ENCODE assay signal across 9 cellular contexts in the genomic region with DNA sequence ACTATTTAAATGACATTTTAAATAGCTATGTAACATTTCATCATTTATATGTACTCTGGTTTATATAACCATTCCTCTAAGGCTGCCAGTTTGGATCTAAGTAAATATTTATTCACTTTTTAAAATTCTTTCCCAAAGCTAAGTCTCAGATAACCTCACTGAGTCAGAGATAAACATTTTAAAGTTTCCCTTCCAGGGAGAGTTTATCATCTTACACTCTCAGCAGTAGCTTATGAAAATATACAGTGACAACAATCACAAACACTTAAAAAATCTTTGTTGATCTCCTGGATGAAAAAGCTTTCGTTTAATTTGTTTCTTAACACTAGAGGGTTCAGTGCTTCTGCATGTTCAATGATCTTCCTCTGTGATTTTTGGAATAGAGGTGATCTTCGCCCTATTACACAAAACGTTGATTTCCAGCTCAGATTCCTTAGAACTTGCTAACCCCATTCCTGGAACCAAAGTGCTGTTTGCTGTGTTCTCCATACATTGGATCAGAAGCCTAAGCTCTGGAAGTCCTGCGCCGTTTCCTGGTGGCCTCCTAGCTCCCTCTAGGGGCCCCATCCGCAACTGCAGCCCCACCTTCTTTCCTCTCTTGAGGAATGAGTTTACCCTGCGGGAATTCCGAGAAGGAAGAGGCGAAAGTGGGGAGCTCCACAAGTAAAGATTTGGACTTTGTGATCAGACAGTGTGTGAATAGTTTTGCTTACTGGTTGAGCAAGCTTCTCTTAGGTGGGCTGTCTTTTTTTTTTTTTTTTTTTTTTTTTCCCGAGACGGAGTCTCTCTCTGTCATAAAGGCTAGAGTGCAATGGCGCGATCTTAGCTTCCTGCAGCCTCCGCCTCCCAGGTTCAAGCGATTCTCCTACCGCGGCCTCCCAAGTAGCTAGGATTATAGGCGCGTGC. TPM values are rescaled to one million over a fixed set of nuclear protein-coding genes. Genes with fewer than 3 reads are reported as not detected.
DNase-seq lines count a peak whose midpoint lies in the region; FAIRE-seq and TF ChIP-seq lines count a peak whose summit lies in the region.
"Had no signal": no experiment of that assay in that cellular context is flagged by ENCODE, and none has a peak within 500 bp of the region (broad histone marks: within the 10 kb centered on the region; RNA-seq: fewer than 3 reads in every experiment).

No MANE protein-coding gene starts in this region.

- 79% methylated on average over 17 of the region's 19 CpGs; no CpG with 5 or more reads in 1 of the 2 experiments for WGBS in H1 (ENCODE audit: extremely low coverage in 1 of 2, insufficient coverage in 1 of 2, insufficient read length in 1 of 2, insufficient replicate concordance in 2 of 2, low coverage in 1 of 2, low lambda C conversion rate in 2 of 2, missing lambda C conversion rate in 1 of 2), 2 experiments

- no peak overlapping the region for H3K4ac ChIP-seq in H1 (replicated peaks; ENCODE audit: insufficient read length, low read depth, low read length)

- no peak overlapping the region for H3K9ac ChIP-seq in H1 (replicated peaks in 1 of 4; ENCODE audit: extremely low read depth in 1 of 4, low read depth in 3 of 4, low read length in 3 of 4)

- no peak overlapping the region for H3K4me2 ChIP-seq in H1 (ENCODE audit: insufficient read depth in 1 of 2, low read depth in 2 of 2, low read length in 2 of 2)

- no peak overlapping the region for H4K8ac ChIP-seq in H1 (ENCODE audit: extremely low read depth, insufficient read depth, low read length)

- no peaks in the 10 kb centered on the region for H3K4me1 ChIP-seq in H1 (replicated peaks in 1 of 4; ENCODE audit: control insufficient read depth in 3 of 4, insufficient read depth in 4 of 4, low read length in 3 of 4)

- no peak overlapping the region for H4K5ac ChIP-seq in H1 (ENCODE audit: insufficient read length, low read depth, low read length)

- H3K9me3 ChIP-seq in H1 (ENCODE audit: insufficient read depth in 2 of 2, low read depth in 1 of 2, low read length in 1 of 2): peaks cover 0 to 2% of the 10 kb centered on the region in 2 experiments; a peak in 1 of 4 replicates

- no peak for TF ChIP-seq POLR2A in H1 (IDR thresholded peaks at IDR 0.05; ENCODE audit: control extremely low read depth in 1 of 2, low read depth in 2 of 2, low read length in 2 of 2)

- no peak overlapping the region for H2AK5ac ChIP-seq in H1 (ENCODE audit: low read depth, low read length)

- no peak overlapping the region for H2BK120ac ChIP-seq in H1 (replicated peaks; ENCODE audit: low read depth, low read length)

- no peak for TF ChIP-seq EP300 in H1 (IDR thresholded peaks at IDR 0.05; ENCODE audit: borderline replicate concordance in 1 of 2, low read depth in 2 of 2, low read length in 2 of 2)

- H2AFZ ChIP-seq in H1 (ENCODE audit: low read length): no peak overlapping the region

- no peak overlapping the region for H3K27ac ChIP-seq in H1 (ENCODE audit: low read depth, low read length)

- no peak overlapping the region for H2BK20ac ChIP-seq in H1 (ENCODE audit: low read length)

- no peak for FAIRE-seq in H1 (lab: Jason Lieb, UNC)

- H3K27me3 ChIP-seq in H1 (replicated peaks in 1 of 4; ENCODE audit: control insufficient read depth in 3 of 4, extremely low read depth in 1 of 4, insufficient read depth in 3 of 4, low read length in 3 of 4): no peaks in the 10 kb centered on the region

- peaks cover 0 to 3% (median 0%) of the 10 kb centered on the region in 4 experiments; a peak in 2 of 8 replicates for H3K36me3 ChIP-seq in H1 (ENCODE audit: control insufficient read depth in 2 of 4, insufficient read depth in 4 of 4, low read length in 3 of 4)

- POLR2A ChIA-PET in H1 (lab: Charles Lee; ENCODE audit: partially characterized antibody): interaction anchor here (0.7 to 1.8 kb wide), 5 partner anchors 13 to 514 kb away, joined by 3 to 5 read pairs (median 3); a partner anchor contains a TSS

- no peak overlapping the region for H2BK12ac ChIP-seq in H1 (ENCODE audit: low read depth, low read length)

- no peak overlapping the region for H4K91ac ChIP-seq in H1 (replicated peaks; ENCODE audit: insufficient read length, low read length)

- TF ChIP-seq RAD21 in H1 (IDR thresholded peaks at IDR 0.05 in 1 of 2, conservative IDR thresholded peaks at IDR 0.05 in 1 of 2; ENCODE audit: low read depth in 2 of 2, low read length in 2 of 2): peak; percentile 76 to 82

- no peak overlapping the region for H3K4me3 ChIP-seq in H1 (ENCODE audit: extremely low read depth in 1 of 4, insufficient read depth in 2 of 4, low read depth in 3 of 4, low read length in 4 of 4)

- H3K23me2 ChIP-seq in H1 (ENCODE audit: low read depth, low read length): no peaks in the 10 kb centered on the region

- peak; percentile 85 to 95 (median 85) for TF ChIP-seq CTCF in H1 (IDR thresholded peaks at IDR 0.05; ENCODE audit: control extremely low read depth in 1 of 3, insufficient read depth in 1 of 3, low read depth in 1 of 3, low read length in 3 of 3)
- TF ChIP-seq CTCF in mesothelial cell of epicardium (IDR thresholded peaks at IDR 0.05; ENCODE audit: unreplicated experiment): peak; percentile 62
- peak; percentile 88 for TF ChIP-seq CTCF in type B pancreatic cell (conservative IDR thresholded peaks at IDR 0.05)

- H3K79me1 ChIP-seq in H1 (ENCODE audit: low read depth, low read length): no peaks in the 10 kb centered on the region

- no peaks in the 10 kb centered on the region for H3K9me3 Mint-ChIP-seq in mesothelial cell of epicardium
- no peaks in the 10 kb centered on the region for H3K9me3 Mint-ChIP-seq in type B pancreatic cell
- H3K9me3 Mint-ChIP-seq: stimulated activated naive CD8-positive, alpha-beta T cell treated with anti-CD3 and anti-CD28 coated beads, Interleukin-15, amount 100 ng/mL, for 72 hours had no signal

- no peak overlapping the region for H3K18ac ChIP-seq in H1 (ENCODE audit: extremely low read depth, low read length)

- CTCF ChIA-PET in H1 (lab: Charles Lee; ENCODE audit: partially characterized antibody): interaction anchor here (0.6 to 4.9 kb wide), 79 partner anchors 8 to 1380 kb away, joined by 3 to 65 read pairs (median 4); a partner anchor contains a TSS

- no peak overlapping the region for H3K56ac ChIP-seq in H1 (replicated peaks; ENCODE audit: insufficient read length, low read depth, low read length)

- no peak overlapping the region for H3K4me3 Mint-ChIP-seq in mesothelial cell of epicardium
- no peak overlapping the region for H3K4me3 Mint-ChIP-seq in type B pancreatic cell
- H3K4me3 Mint-ChIP-seq: stimulated activated naive CD8-positive, alpha-beta T cell treated with anti-CD3 and anti-CD28 coated beads, Interleukin-15, amount 100 ng/mL, for 72 hours had no signal

- no peaks in the 10 kb centered on the region for H3K27me3 Mint-ChIP-seq in mesothelial cell of epicardium (ENCODE audit: low read depth)
- no peaks in the 10 kb centered on the region for H3K27me3 Mint-ChIP-seq in type B pancreatic cell
- H3K27me3 Mint-ChIP-seq: stimulated activated naive CD8-positive, alpha-beta T cell treated with anti-CD3 and anti-CD28 coated beads, Interleukin-15, amount 100 ng/mL, for 72 hours had no signal

- H3K27ac Mint-ChIP-seq in mesothelial cell of epicardium: peak overlapping the region; percentile 20
- peak overlapping the region; percentile 25 for H3K27ac Mint-ChIP-seq in type B pancreatic cell
- H3K27ac Mint-ChIP-seq: stimulated activated naive CD8-positive, alpha-beta T cell treated with anti-CD3 and anti-CD28 coated beads, Interleukin-15, amount 100 ng/mL, for 72 hours had no signal

- H3K4me1 Mint-ChIP-seq in mesothelial cell of epicardium (peaks cover 2% of the 10 kb centered on the region), type B pancreatic cell (ENCODE audit: unreplicated experiment) (peaks cover 8% of the 10 kb centered on the region)

- no peak overlapping the region for H3K14ac ChIP-seq in H1 (ENCODE audit: insufficient read length)

- H2BK5ac ChIP-seq in H1 (ENCODE audit: low read depth, low read length): no peak overlapping the region

- no peaks in the 10 kb centered on the region for H4K20me1 ChIP-seq in H1 (replicated peaks in 1 of 2; ENCODE audit: control insufficient read depth in 1 of 2, insufficient read depth in 2 of 2, low read length in 2 of 2)

- H3K36me3 Mint-ChIP-seq in mesothelial cell of epicardium: no peaks in the 10 kb centered on the region
- H3K36me3 Mint-ChIP-seq in type B pancreatic cell: no peaks in the 10 kb centered on the region

- 0 out of 4 replicates have a peak, but pooled peaks cover 0 to 6% of the 10 kb centered on the region in 2 experiments for H3K79me2 ChIP-seq in H1 (ENCODE audit: control insufficient read depth in 1 of 2, insufficient read depth in 2 of 2, low read length in 2 of 2)

- no peak overlapping the region for H2BK15ac ChIP-seq in H1 (ENCODE audit: low read length)

- DNase-seq in NCI-H1105 (lab: John Stamatoyannopoulos, UW) (peak; percentile 7), NCI-H1105 treated with DMSO at 0.1 percent for 48 hours (lab: John Stamatoyannopoulos, UW) (no peak), M059J (ENCODE audit: low read depth) (peak; percentile 68), H1 (ENCODE audit: low read depth in 1 of 2, low spot score in 2 of 2) (peak; percentile 47 to 93), mesothelial cell of epicardium (ENCODE audit: low spot score in 2 of 2, unreplicated experiment in 2 of 2) (peak in 1 of 2 experiments; percentile 60), type B pancreatic cell (ENCODE audit: extremely low spot score, unreplicated experiment) (no peak), SKM-1 (lab: John Stamatoyannopoulos, UW; ENCODE audit: unreplicated experiment) (no peak)
- DNase-seq in activated CD4-positive, alpha-beta T cell treated with anti-CD3 and anti-CD28 coated beads for 48 hours: peak; percentile 54

- no peak overlapping the region for H3K23ac ChIP-seq in H1 (ENCODE audit: insufficient read length)

TF ChIP-seq in H1, 55 proteins besides CTCF, POLR2A, EP300 and RAD21 (continues in another document):
- TF ChIP-seq SP1 (IDR thresholded peaks at IDR 0.05; ENCODE audit: low read depth, low read length): no peak
- TF ChIP-seq BACH1 (IDR thresholded peaks at IDR 0.05; ENCODE audit: low read length): no peak
- TF ChIP-seq NRF1 (IDR thresholded peaks at IDR 0.05; ENCODE audit: low read depth, low read length): no peak
- TF ChIP-seq SUZ12 (IDR thresholded peaks at IDR 0.05; ENCODE audit: low read length): no peak

RNA-seq across cellular contexts. Expression of a gene that starts 29.3 kb away (rescaled TPM):
- 11.9 and 20.5 TPM in 2 replicates for total RNA-seq in M059J (2014; rRNA removed; shearing (Covaris generic))
- total RNA-seq in H1 (2021; fragmentation: NEBNext Ultra II Directional; extraction: Animal tissue kit (Norgen Biotek cat#: 25700)): 59.7 and 61.0 TPM in 2 replicates
- 12.6 and 20.1 TPM in 2 replicates for polyA plus RNA-seq in H1 (2011; rRNA removed)
- polyA plus RNA-seq in H1 (2011; cell fraction: cytosol; rRNA removed): 26.3 TPM
- 19.6 TPM for polyA plus RNA-seq in H1 (2011; cell fraction: nucleus; rRNA removed)
- 32.3 to 54.1 TPM (median 35.9 TPM) in 4 replicates for polyA plus RNA-seq in H1 (2012, experiment 1 of 2)
- polyA plus RNA-seq in H1 (2012, experiment 2 of 2): 2.9 TPM
- polyA plus RNA-seq in H1 (2013, experiment 1 of 2): 35.0 TPM
- polyA plus RNA-seq in H1 (2013, experiment 2 of 2): 32.1 TPM
- 37.4 and 48.7 TPM in 2 replicates for polyA minus RNA-seq in H1 (2011; rRNA and poly(A)+ RNA removed)
- 49.0 TPM for polyA minus RNA-seq in H1 (2011; cell fraction: cytosol; rRNA and poly(A)+ RNA removed)
- polyA minus RNA-seq in H1 (2011; cell fraction: nucleus; rRNA and poly(A)+ RNA removed): 59.5 TPM
- total RNA-seq in mesothelial cell of epicardium: 50.5 to 54.6 TPM (median 51.8 TPM) in 3 replicates
- total RNA-seq in type B pancreatic cell (ENCODE audit: low replicate concordance): 37.5 and 51.6 TPM in 2 replicates

Comparison
In these comparisons a context has a peak if more than half of its experiments do, and no peak if none do; other contexts are left out.
1. DNase-seq: peak in NCI-H1105 (single experiment), M059J (single experiment), activated CD4-positive, alpha-beta T cell treated with anti-CD3 and anti-CD28 coated beads for 48 hours (single experiment) and H1 (2 of 2); none in NCI-H1105 treated with DMSO at 0.1 percent for 48 hours (single experiment), type B pancreatic cell (single experiment) and SKM-1 (single experiment).
2. Peak in every context shown above with its lines, with median percentiles within 50 percentile points of each other: CTCF ChIP-seq.